In genomic region chr18:80033181-80034067, GRCh38 we compare ENCODE assay signal across 1 cellular context.
TF ChIP-seq lines count a peak whose summit lies in the region.

No MANE protein-coding gene starts in this region.

TF ChIP-seq in HepG2, 621 proteins besides CTCF, POLR2A, EP300 and RAD21 (continued from another document and continues in another):
- TF ChIP-seq ZNF747 (CRISPR knock-in tag; IDR thresholded peaks at IDR 0.05; ENCODE audit: borderline replicate concordance) (0 out of 2 replicates have a peak, but pooled peaks have one; percentile 44), SP2 (CRISPR knock-in tag; IDR thresholded peaks at IDR 0.05) (peak; percentile 61), ZNF20 (CRISPR knock-in tag; IDR thresholded peaks at IDR 0.05) (no peak), NRL (CRISPR knock-in tag; IDR thresholded peaks at IDR 0.05; ENCODE audit: borderline replicate concordance) (peak; percentile 61), ZBTB46 (CRISPR knock-in tag; IDR thresholded peaks at IDR 0.05; ENCODE audit: borderline replicate concordance) (no peak), BRF2 (CRISPR knock-in tag; IDR thresholded peaks at IDR 0.05) (no peak), HOXA3 (CRISPR knock-in tag; IDR thresholded peaks at IDR 0.05) (peak; percentile 62), ZBTB44 (CRISPR knock-in tag; IDR thresholded peaks at IDR 0.05) (no peak), ZNF572 (CRISPR knock-in tag; IDR thresholded peaks at IDR 0.05) (no peak), BATF2 (CRISPR knock-in tag; IDR thresholded peaks at IDR 0.05) (peak; percentile 52), SRY (CRISPR knock-in tag; IDR thresholded peaks at IDR 0.05) (peak; percentile 70), ZNF577 (CRISPR knock-in tag; IDR thresholded peaks at IDR 0.05; ENCODE audit: borderline replicate concordance, low read depth) (no peak), KDM6A (CRISPR knock-in tag; IDR thresholded peaks at IDR 0.05; ENCODE audit: low read depth) (no peak), KIAA2018 (CRISPR knock-in tag; IDR thresholded peaks at IDR 0.05; ENCODE audit: borderline replicate concordance) (no peak), ZNF33B (CRISPR knock-in tag; IDR thresholded peaks at IDR 0.05) (no peak), KLF11 (CRISPR knock-in tag; IDR thresholded peaks at IDR 0.05) (no peak), SOX5 (CRISPR knock-in tag; IDR thresholded peaks at IDR 0.05; ENCODE audit: borderline replicate concordance) (no peak), MXD4 (CRISPR knock-in tag; IDR thresholded peaks at IDR 0.05) (peak; percentile 74; the same call in 1 of the 2 replicates), NR2C2 (CRISPR knock-in tag; IDR thresholded peaks at IDR 0.05; ENCODE audit: borderline replicate concordance) (no peak), ZNF780A (CRISPR knock-in tag; IDR thresholded peaks at IDR 0.05) (0 out of 2 replicates have a peak, but pooled peaks have one; percentile 29), SP5 (CRISPR knock-in tag; IDR thresholded peaks at IDR 0.05; ENCODE audit: borderline replicate concordance, low read depth) (peak; percentile 29; the same call in 1 of the 2 replicates), SP1 (IDR thresholded peaks at IDR 0.05) (peak; percentile 86), SP1 (CRISPR knock-in tag; IDR thresholded peaks at IDR 0.05) (peak; percentile 46; the same call in 1 of the 2 replicates), ZFP91 (CRISPR knock-in tag; IDR thresholded peaks at IDR 0.05; ENCODE audit: borderline replicate concordance) (no peak; the same call in none of the 2 replicates), NFIB (CRISPR knock-in tag; IDR thresholded peaks at IDR 0.05; ENCODE audit: borderline replicate concordance) (no peak), ZNF280B (CRISPR knock-in tag; IDR thresholded peaks at IDR 0.05; ENCODE audit: borderline replicate concordance) (peak; percentile 78; the same call in 1 of the 2 replicates), NFE2L1 (CRISPR knock-in tag; IDR thresholded peaks at IDR 0.05; ENCODE audit: borderline replicate concordance) (no peak), MIER2 (CRISPR knock-in tag; IDR thresholded peaks at IDR 0.05) (no peak), NKX3-1 (CRISPR knock-in tag; IDR thresholded peaks at IDR 0.05) (no peak), HDAC6 (IDR thresholded peaks at IDR 0.05; ENCODE audit: low read depth, low read length) (no peak), ZBTB25 (CRISPR knock-in tag; IDR thresholded peaks at IDR 0.05) (0 out of 2 replicates have a peak, but pooled peaks have one; percentile 17), ZNF367 (CRISPR knock-in tag; IDR thresholded peaks at IDR 0.05; ENCODE audit: borderline replicate concordance) (no peak), KLF6 (CRISPR knock-in tag; IDR thresholded peaks at IDR 0.05) (no peak), DDIT3 (CRISPR knock-in tag; IDR thresholded peaks at IDR 0.05) (no peak), SMARCC2 (IDR thresholded peaks at IDR 0.05) (no peak), ZNF891 (CRISPR knock-in tag; IDR thresholded peaks at IDR 0.05) (peak; percentile 56; the same call in 1 of the 2 replicates), DRAP1 (CRISPR knock-in tag; IDR thresholded peaks at IDR 0.05) (0 out of 2 replicates have a peak, but pooled peaks have one; percentile 9), AHR (CRISPR knock-in tag; IDR thresholded peaks at IDR 0.05) (peak; percentile 46; the same call in 1 of the 2 replicates), E2F1 (CRISPR knock-in tag; IDR thresholded peaks at IDR 0.05) (no peak), ZFX (CRISPR knock-in tag; IDR thresholded peaks at IDR 0.05; ENCODE audit: low read depth) (peak; percentile 77), ZNF598 (CRISPR knock-in tag; IDR thresholded peaks at IDR 0.05; ENCODE audit: borderline replicate concordance) (peak; percentile 39; the same call in 1 of the 2 replicates), MAF1 (CRISPR knock-in tag; IDR thresholded peaks at IDR 0.05; ENCODE audit: borderline replicate concordance) (no peak), SIN3A (IDR thresholded peaks at IDR 0.05; ENCODE audit: borderline replicate concordance, low read depth, low read length) (peak; percentile 65; the same call in 1 of the 2 replicates)
